24 cellular contexts compared by ENCODE assay signal in the genomic region with DNA sequence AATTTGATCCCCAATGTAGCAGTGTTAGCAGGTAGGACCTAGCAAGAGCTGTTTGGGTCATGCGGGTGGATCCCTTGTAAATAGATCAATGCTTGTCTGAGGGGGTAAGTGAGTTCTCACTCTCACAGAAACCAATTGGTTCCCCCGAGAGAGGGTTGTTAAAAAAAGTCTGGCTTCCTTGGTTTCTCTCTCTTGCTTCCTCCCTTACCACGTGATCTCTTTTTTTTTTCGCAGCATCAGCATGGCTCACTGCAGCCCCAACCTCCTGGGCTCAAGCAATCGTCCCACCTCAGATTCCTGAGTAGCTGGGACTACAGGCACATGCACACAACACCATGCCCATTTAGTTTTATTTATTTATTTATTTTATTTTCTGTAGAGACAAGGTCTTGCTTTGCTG. TPM values are rescaled to one million over a fixed set of nuclear protein-coding genes. Genes with fewer than 3 reads are reported as not detected.
DNase-seq lines count a peak whose midpoint lies in the region; ATAC-seq and TF ChIP-seq lines count a peak whose summit lies in the region.
"Had no signal": no experiment of that assay in that cellular context is flagged by ENCODE, and none has a peak within 500 bp of the region (broad histone marks: within the 10 kb centered on the region; RNA-seq: fewer than 3 reads in every experiment).

No MANE protein-coding gene starts in this region.

- POLR2A ChIA-PET in CD8-positive, alpha-beta T cell (lab: Charles Lee): no interaction called here
- POLR2A ChIA-PET in activated CD8-positive, alpha-beta T cell treated with anti-CD3 and anti-CD28 coated beads for 36 hours (lab: Charles Lee): interaction anchor here (0.6 kb wide), 1 partner anchor 128 kb away, joined by 3 read pairs; no protein-coding TSS in a partner anchor

- peak overlapping the region; percentile 97 for H2AK5ac ChIP-seq in mesenchymal stem cell (ENCODE audit: low read length, severe bottlenecking)

- no peaks in the 10 kb centered on the region for H3K9me3 Mint-ChIP-seq in CD8-positive, alpha-beta T cell
- H3K9me3 Mint-ChIP-seq in activated CD8-positive, alpha-beta T cell treated with anti-CD3 and anti-CD28 coated beads for 36 hours: peaks cover under 1% of the 10 kb centered on the region
- H3K9me3 Mint-ChIP-seq: activated T-helper 17 cell treated with anti-CD3 and anti-CD28 coated beads, Interleukin-2, amount 50 U/mL, for 72 hours; natural killer cell treated with Interleukin-12 subunit alpha and Interleukin-12 subunit beta and Interleukin-15 and Interleukin-18, amount 100 ng/mL, for 72 hours had no signal

- no peaks in the 10 kb centered on the region for H3F3A ChIP-seq in MM.1S (ENCODE audit: insufficient read depth, low read length)

- DNase-seq in CD8-positive, alpha-beta T cell: no peak
- DNase-seq in activated CD8-positive, alpha-beta T cell treated with anti-CD3 and anti-CD28 coated beads for 36 hours: no peak
- no peak for DNase-seq in mesenchymal stem cell
- no peak for DNase-seq in Peyer's patch
- DNase-seq in WERI-Rb-1: no peak
- DNase-seq in left lobe of liver (ENCODE audit: low spot score): no peak
- DNase-seq in MM.1S: no peak
- DNase-seq: activated CD4-positive, alpha-beta T cell treated with anti-CD3 and anti-CD28 coated beads for 4 hours; body of pancreas; DMS153; effector CD8-positive, alpha-beta T cell; foreskin keratinocyte; left ventricle myocardium inferior; midbrain; MV-4-11; NCI-H1694; NCI-H524; pancreas; thyroid gland had no signal

- no peak overlapping the region for H2BK5ac ChIP-seq in mesenchymal stem cell (ENCODE audit: low read depth, low read length, poor library complexity, severe bottlenecking)

- no peak overlapping the region for H3K18ac ChIP-seq in mesenchymal stem cell (ENCODE audit: low read depth in 1 of 2, low read length in 2 of 2)

- no peaks in the 10 kb centered on the region for H3K9me2 ChIP-seq in MM.1S (replicated peaks; ENCODE audit: insufficient read depth, low read length)

- H3K36me3 ChIP-seq in BLaER1 (peaks cover 55% of the 10 kb centered on the region), mesenchymal stem cell (ENCODE audit: control insufficient read depth in 1 of 2, insufficient read depth in 2 of 2, low read depth in 1 of 2, low read length in 2 of 2) (no peaks in the 10 kb centered on the region), Peyer's patch (no peaks in the 10 kb centered on the region), WERI-Rb-1 (peaks cover 2% of the 10 kb centered on the region), MM.1S (replicated peaks; ENCODE audit: insufficient read depth, low read length) (no peaks in the 10 kb centered on the region; the same call in 1 of the 2 replicates)
- H3K36me3 ChIP-seq in CD8-positive, alpha-beta T cell (ENCODE audit: insufficient read depth, low read length): no peaks in the 10 kb centered on the region
- H3K36me3 ChIP-seq: left ventricle myocardium inferior, pancreas, thyroid gland had no signal

- peaks cover 64% of the 10 kb centered on the region for H3K4me1 Mint-ChIP-seq in CD8-positive, alpha-beta T cell (ENCODE audit: low read depth)
- H3K4me1 Mint-ChIP-seq in activated CD8-positive, alpha-beta T cell treated with anti-CD3 and anti-CD28 coated beads for 36 hours (ENCODE audit: low read depth): peaks cover 52% of the 10 kb centered on the region

- H3K4me3 ChIP-seq in BLaER1: no peak overlapping the region
- no peak overlapping the region for H3K4me3 ChIP-seq in CD8-positive, alpha-beta T cell (ENCODE audit: low read depth, low read length)
- H3K4me3 ChIP-seq in mesenchymal stem cell (ENCODE audit: insufficient read depth in 1 of 2, low read depth in 1 of 2, low read length in 2 of 2): no peak overlapping the region
- H3K4me3 ChIP-seq in Peyer's patch: no peak overlapping the region
- no peak overlapping the region for H3K4me3 ChIP-seq in WERI-Rb-1 (ENCODE audit: low read depth, low read length)
- no peak overlapping the region for H3K4me3 ChIP-seq in MM.1S (ENCODE audit: low read length)
- H3K4me3 ChIP-seq: body of pancreas, left ventricle myocardium inferior, pancreas, SJSA1, thyroid gland had no signal

- 88% methylated on average over 5 of the region's 5 CpGs for WGBS in mesenchymal stem cell

- H3K27ac Mint-ChIP-seq in CD8-positive, alpha-beta T cell: peak overlapping the region; percentile 66
- H3K27ac Mint-ChIP-seq in activated CD8-positive, alpha-beta T cell treated with anti-CD3 and anti-CD28 coated beads for 36 hours: no peak overlapping the region
- H3K27ac Mint-ChIP-seq: activated T-helper 17 cell treated with anti-CD3 and anti-CD28 coated beads, Interleukin-2, amount 50 U/mL, for 72 hours; natural killer cell treated with Interleukin-12 subunit alpha and Interleukin-12 subunit beta and Interleukin-15 and Interleukin-18, amount 100 ng/mL, for 72 hours had no signal

- no peak overlapping the region for H3K4ac ChIP-seq in mesenchymal stem cell (ENCODE audit: low read depth in 1 of 2, low read length in 2 of 2)

- no peak overlapping the region for H2BK12ac ChIP-seq in mesenchymal stem cell (ENCODE audit: low read length in 2 of 2)

- H3K79me2 ChIP-seq in MM.1S (ENCODE audit: low read length): peaks cover 93% of the 10 kb centered on the region

- H3K4me3 Mint-ChIP-seq in CD8-positive, alpha-beta T cell: no peak overlapping the region
- no peak overlapping the region for H3K4me3 Mint-ChIP-seq in activated CD8-positive, alpha-beta T cell treated with anti-CD3 and anti-CD28 coated beads for 36 hours
- H3K4me3 Mint-ChIP-seq: activated T-helper 17 cell treated with anti-CD3 and anti-CD28 coated beads, Interleukin-2, amount 50 U/mL, for 72 hours; natural killer cell treated with Interleukin-12 subunit alpha and Interleukin-12 subunit beta and Interleukin-15 and Interleukin-18, amount 100 ng/mL, for 72 hours had no signal

- H4K20me1 ChIP-seq in BLaER1: peaks cover 99% of the 10 kb centered on the region
- 0 out of 2 replicates have a peak, but pooled peaks cover 5% of the 10 kb centered on the region for H4K20me1 ChIP-seq in MM.1S (ENCODE audit: insufficient read depth, low read length)

- H3K27me3 Mint-ChIP-seq in CD8-positive, alpha-beta T cell (ENCODE audit: low read depth): no peaks in the 10 kb centered on the region
- H3K27me3 Mint-ChIP-seq in activated CD8-positive, alpha-beta T cell treated with anti-CD3 and anti-CD28 coated beads for 36 hours: no peaks in the 10 kb centered on the region
- H3K27me3 Mint-ChIP-seq: activated T-helper 17 cell treated with anti-CD3 and anti-CD28 coated beads, Interleukin-2, amount 50 U/mL, for 72 hours; natural killer cell treated with Interleukin-12 subunit alpha and Interleukin-12 subunit beta and Interleukin-15 and Interleukin-18, amount 100 ng/mL, for 72 hours had no signal

- H3K4me2 ChIP-seq in BLaER1 (peak overlapping the region; percentile 53), mesenchymal stem cell (ENCODE audit: low read length, poor library complexity, severe bottlenecking) (no peak overlapping the region), MM.1S (ENCODE audit: low read depth, low read length) (no peak overlapping the region)
- H3K4me2 ChIP-seq: KMS-11 had no signal

- no peak overlapping the region for H3K23ac ChIP-seq in mesenchymal stem cell (ENCODE audit: low read length in 2 of 2)

- no peak for TF ChIP-seq POLR2A in Peyer's patch (IDR thresholded peaks at IDR 0.05)

- H3K27me3 ChIP-seq in BLaER1 (no peaks in the 10 kb centered on the region), mesenchymal stem cell (ENCODE audit: control insufficient read depth in 1 of 2, insufficient read depth in 1 of 2, low read length in 2 of 2) (no peaks in the 10 kb centered on the region), Peyer's patch (no peaks in the 10 kb centered on the region), WERI-Rb-1 (ENCODE audit: insufficient read depth, low read depth, severe bottlenecking) (no peaks in the 10 kb centered on the region), MM.1S (replicated peaks; ENCODE audit: insufficient read depth, low read length) (no peaks in the 10 kb centered on the region)
- H3K27me3 ChIP-seq in CD8-positive, alpha-beta T cell (ENCODE audit: insufficient read depth, low read length): no peaks in the 10 kb centered on the region
- H3K27me3 ChIP-seq: body of pancreas, foreskin keratinocyte, pancreas, SJSA1, thyroid gland had no signal

- H2AFZ ChIP-seq in mesenchymal stem cell (ENCODE audit: low read depth, low read length) (no peak overlapping the region), MM.1S (ENCODE audit: low read length) (no peak overlapping the region)

- H2BK15ac ChIP-seq in mesenchymal stem cell (ENCODE audit: low read depth, poor library complexity, severe bottlenecking): no peak overlapping the region

- H3K27ac ChIP-seq in BLaER1 (peak overlapping the region; percentile 27), mesenchymal stem cell (ENCODE audit: low read length, poor library complexity, severe bottlenecking) (no peak overlapping the region), Peyer's patch (no peak overlapping the region), WERI-Rb-1 (no peak overlapping the region), MM.1S (ENCODE audit: low read length) (no peak overlapping the region)
- no peak overlapping the region for H3K27ac ChIP-seq in CD8-positive, alpha-beta T cell (ENCODE audit: low read depth, low read length)
- H3K27ac ChIP-seq: foreskin keratinocyte, KMS-11, left ventricle myocardium inferior, pancreas, SJSA1, thyroid gland had no signal

- no peak overlapping the region for H3K14ac ChIP-seq in mesenchymal stem cell (ENCODE audit: low read length in 2 of 2)

- no peak for TF ChIP-seq CTCF in CD8-positive, alpha-beta T cell (IDR thresholded peaks at IDR 0.05)
- no peak for TF ChIP-seq CTCF in activated CD8-positive, alpha-beta T cell treated with anti-CD3 and anti-CD28 coated beads for 36 hours (IDR thresholded peaks at IDR 0.05)
- no peak for TF ChIP-seq CTCF in Peyer's patch (IDR thresholded peaks at IDR 0.05)
- TF ChIP-seq CTCF in WERI-Rb-1 (IDR thresholded peaks at IDR 0.05; ENCODE audit: low read depth, low read length): no peak
- TF ChIP-seq CTCF in MM.1S (IDR thresholded peaks at IDR 0.05; ENCODE audit: low read length): no peak

- no peak for ATAC-seq in CD8-positive, alpha-beta T cell
- ATAC-seq in activated CD8-positive, alpha-beta T cell treated with anti-CD3 and anti-CD28 coated beads for 36 hours: peak; percentile 30
- no peak for ATAC-seq in left lobe of liver
- ATAC-seq: activated T-helper 17 cell treated with anti-CD3 and anti-CD28 coated beads, Interleukin-2, amount 50 U/mL, for 72 hours; body of pancreas; foreskin keratinocyte; natural killer cell treated with Interleukin-12 subunit alpha and Interleukin-12 subunit beta and Interleukin-15 and Interleukin-18, amount 100 ng/mL, for 72 hours; pancreas had no signal

- H4K91ac ChIP-seq in mesenchymal stem cell (ENCODE audit: low read length): no peak overlapping the region

- H3K79me1 ChIP-seq in mesenchymal stem cell (replicated peaks; ENCODE audit: low read length, poor library complexity, severe bottlenecking): peaks cover 24% of the 10 kb centered on the region

- H3K9me3 ChIP-seq in BLaER1: peaks cover 6% of the 10 kb centered on the region
- no peaks in the 10 kb centered on the region for H3K9me3 ChIP-seq in CD8-positive, alpha-beta T cell (ENCODE audit: low read length)
- no peaks in the 10 kb centered on the region for H3K9me3 ChIP-seq in mesenchymal stem cell (ENCODE audit: control insufficient read depth, low read length)
- no peaks in the 10 kb centered on the region for H3K9me3 ChIP-seq in Peyer's patch
- no peaks in the 10 kb centered on the region for H3K9me3 ChIP-seq in WERI-Rb-1 (ENCODE audit: severe bottlenecking)
- no peaks in the 10 kb centered on the region for H3K9me3 ChIP-seq in MM.1S (replicated peaks; ENCODE audit: insufficient read depth, low read length)
- H3K9me3 ChIP-seq: body of pancreas, left ventricle myocardium inferior, pancreas, SJSA1, thyroid gland had no signal

- CTCF ChIA-PET in CD8-positive, alpha-beta T cell (lab: Charles Lee): no interaction called here
- CTCF ChIA-PET in activated CD8-positive, alpha-beta T cell treated with anti-CD3 and anti-CD28 coated beads for 36 hours (lab: Charles Lee): interaction anchor here (1.2 to 3.0 kb wide), 3 partner anchors 19 to 455 kb away, joined by 3 to 14 read pairs (median 4); no protein-coding TSS in a partner anchor

- peaks cover 30% of the 10 kb centered on the region for H3K4me1 ChIP-seq in BLaER1
- peaks cover 18% of the 10 kb centered on the region for H3K4me1 ChIP-seq in CD8-positive, alpha-beta T cell (ENCODE audit: insufficient read depth, low read length)
- peaks cover 6% of the 10 kb centered on the region for H3K4me1 ChIP-seq in mesenchymal stem cell (ENCODE audit: control insufficient read depth, insufficient read depth, low read depth, low read length)
- no peaks in the 10 kb centered on the region for H3K4me1 ChIP-seq in Peyer's patch
- H3K4me1 ChIP-seq in MM.1S (ENCODE audit: low read length): no peaks in the 10 kb centered on the region
- H3K4me1 ChIP-seq: thyroid gland had no signal

- intact Hi-C loops in CD8-positive, alpha-beta T cell (cut with DNase I, micrococcal nuclease): no loop called here
- intact Hi-C loops in activated CD8-positive, alpha-beta T cell treated with anti-CD3 and anti-CD28 coated beads for 36 hours (cut with micrococcal nuclease): no loop called here

- peaks cover 16% of the 10 kb centered on the region for H3K36me3 Mint-ChIP-seq in CD8-positive, alpha-beta T cell
- peaks cover 20% of the 10 kb centered on the region for H3K36me3 Mint-ChIP-seq in activated CD8-positive, alpha-beta T cell treated with anti-CD3 and anti-CD28 coated beads for 36 hours (ENCODE audit: low read depth)
- H3K36me3 Mint-ChIP-seq: natural killer cell treated with Interleukin-12 subunit alpha and Interleukin-12 subunit beta and Interleukin-15 and Interleukin-18, amount 100 ng/mL, for 72 hours had no signal

- no peak overlapping the region for H4K8ac ChIP-seq in mesenchymal stem cell (ENCODE audit: low read length)

- H3K9ac ChIP-seq in BLaER1: no peak overlapping the region; the same call in 1 of the 2 replicates
- no peak overlapping the region for H3K9ac ChIP-seq in mesenchymal stem cell (ENCODE audit: low read length)
- H3K9ac ChIP-seq in MM.1S (ENCODE audit: low read length): no peak overlapping the region
- H3K9ac ChIP-seq: KMS-11 had no signal

- H2BK120ac ChIP-seq in mesenchymal stem cell (ENCODE audit: low read depth, low read length): peak overlapping the region; percentile 29

RNA-seq across cellular contexts. Expression of a gene that starts 26.4 kb away (rescaled TPM):
- total RNA-seq in CD8-positive, alpha-beta T cell: 10 to 100 TPM; 64.3 to 71.7 TPM
- 10 to 100 TPM; 27.0 to 34.1 TPM for total RNA-seq in activated CD8-positive, alpha-beta T cell treated with anti-CD3 and anti-CD28 coated beads for 36 hours
- 3.1 TPM for polyA plus RNA-seq in mesenchymal stem cell (2013, experiment 1 of 2)
- polyA plus RNA-seq in mesenchymal stem cell (2013, experiment 2 of 2): 3.1 TPM
- total RNA-seq in Peyer's patch: 100 to 1,000 TPM in 1 of 4 donors, 10 to 100 TPM in 3; 16.7 to 104 (median 22.6) TPM
- 3.9 TPM for total RNA-seq in left lobe of liver
